In genomic region chr11:111604392-111605009, GRCh38 we compare ENCODE assay signal across 8 cellular contexts. TPM values are rescaled to one million over a fixed set of nuclear protein-coding genes. Genes with fewer than 3 reads are reported as not detected.
DNase-seq lines count a peak whose midpoint lies in the region; ATAC-seq and TF ChIP-seq lines count a peak whose summit lies in the region.

No MANE protein-coding gene starts in this region.

- intact Hi-C loops in Panc1 (cut with micrococcal nuclease; ENCODE audit: unreplicated experiment), result loop anchor here (2.0 to 5.0 kb wide), 2 partner anchors 172 to 238 kb away; no protein-coding TSS in a partner anchor
- intact Hi-C loops in colonic mucosa (cut with DNase I), result loop anchor here (10.0 kb wide), 1 partner anchor 110 kb away; no protein-coding TSS in a partner anchor

- H3K4me3 ChIP-seq in Panc1 (ENCODE audit: low read depth in 2 of 2, low read length in 2 of 2) (peak overlapping the region; percentile 34 to 78; a peak in 3 of 4 replicates), colonic mucosa (no peak overlapping the region)

- no TSS peak for BruUV-seq in Panc1 (replicated peaks; lab: Mats Ljungman, UMichigan)

- TF ChIP-seq CTCF in Panc1 (IDR thresholded peaks at IDR 0.05), result peak; percentile 82; the same call in 1 of the 2 replicates
- TF ChIP-seq CTCF in colonic mucosa (IDR thresholded peaks at IDR 0.05), result peak; percentile 56

- no peak overlapping the region for H3K9ac ChIP-seq in colonic mucosa (ENCODE audit: low read depth in 2 of 2, low read length in 2 of 2)

- CTCF ChIA-PET in Panc1 (lab: Charles Lee), result interaction anchor here (0.6 to 1.3 kb wide), 7 partner anchors 17 to 676 kb away, joined by 3 to 5 read pairs (median 4); partner anchors contain the start of gene ALG9

- DNase-seq in DMS53 (lab: John Stamatoyannopoulos, UW) (peak; percentile 77), HuH-7.5 (ENCODE audit: low spot score) (peak; percentile 23), Panc1 (ENCODE audit: low read depth, low spot score) (no peak), colonic mucosa (no peak), midbrain (lab: John Stamatoyannopoulos, UW) (peak; percentile 82), activated gamma-delta T cell (lab: John Stamatoyannopoulos, UW) (no peak)
- no peak for DNase-seq in stimulated activated CD8-positive, alpha-beta memory T cell treated with anti-CD3 and anti-CD28 coated beads, Interleukin-4, amount 100 ng/mL, for 48 hours

- H3K36me3 ChIP-seq in Panc1 (ENCODE audit: control insufficient read depth, insufficient read depth, low read length), result no peaks in the 10 kb centered on the region
- H3K36me3 ChIP-seq in colonic mucosa, result no peaks in the 10 kb centered on the region

- POLR2A ChIA-PET in Panc1 (lab: Charles Lee), result interaction anchor here (0.6 to 1.2 kb wide), 3 partner anchors 106 to 173 kb away, joined by 3 to 8 read pairs (median 3); partner anchors contain the start of gene PPP2R1B

- H3K4me1 ChIP-seq in Panc1 (ENCODE audit: control insufficient read depth, insufficient read depth, low read length) (peaks cover 25% of the 10 kb centered on the region), colonic mucosa (no peaks in the 10 kb centered on the region)

- H3K27me3 ChIP-seq in Panc1 (ENCODE audit: control insufficient read depth, insufficient read depth, low read length), result no peaks in the 10 kb centered on the region
- H3K27me3 ChIP-seq in colonic mucosa, result no peaks in the 10 kb centered on the region

- H3K9me3 ChIP-seq in Panc1 (ENCODE audit: control insufficient read depth, insufficient read depth, low read depth, low read length) (no peaks in the 10 kb centered on the region), colonic mucosa (no peaks in the 10 kb centered on the region)

- H3K27ac ChIP-seq in Panc1 (ENCODE audit: low read length) (peak overlapping the region; percentile 39), colonic mucosa (no peak overlapping the region)

- ATAC-seq in Panc1 (no peak), GM18861 (IDR thresholded peaks at IDR 0.05; ENCODE audit: unreplicated experiment) (no peak)

- in situ Hi-C loops in Panc1 (cut with HindIII; ENCODE audit: low pct_unique_long_range_greater_than_20kb, low sequenced_read_pairs), result no loop called here

RNA-seq across cellular contexts. Expression of gene SIK2, which starts 2.3 kb away (rescaled TPM):
- 17.0 TPM for total RNA-seq in Panc1 (2021; ENCODE audit: unreplicated experiment)
- polyA plus RNA-seq in Panc1 (2012; ENCODE audit: insufficient read length), result 12.5 TPM
- 10 to 100 TPM; 16.2 to 21.3 TPM for total RNA-seq in colonic mucosa

Comparison
In these comparisons a context has a peak if more than half of its experiments do, and no peak if none do; other contexts are left out.
1. DNase-seq: peak in DMS53 (single experiment), HuH-7.5 (single experiment) and midbrain (single experiment); none in Panc1 (single experiment), colonic mucosa (single experiment), stimulated activated CD8-positive, alpha-beta memory T cell treated with anti-CD3 and anti-CD28 coated beads, Interleukin-4, amount 100 ng/mL, for 48 hours (single experiment) and activated gamma-delta T cell (single experiment).